8 cellular contexts compared by ENCODE assay signal in genomic region chr6:145814035-145814500, GRCh38. TPM values are rescaled to one million over a fixed set of nuclear protein-coding genes. Genes with fewer than 3 reads are reported as not detected.
DNase-seq lines count a peak whose midpoint lies in the region; ATAC-seq and TF ChIP-seq lines count a peak whose summit lies in the region.

No MANE protein-coding gene starts in this region.

- ATAC-seq in GM19455 (IDR thresholded peaks at IDR 0.05; ENCODE audit: unreplicated experiment) (peak; percentile 31), HG03457 (IDR thresholded peaks at IDR 0.05; ENCODE audit: unreplicated experiment) (peak; percentile 28)

- no peaks in the 10 kb centered on the region for H3K9me3 ChIP-seq in skeletal muscle tissue (ENCODE audit: control insufficient read depth in 3 of 3, low read length in 3 of 3)

- H3K27ac ChIP-seq in brain microvascular endothelial cell (peak overlapping the region; percentile 84), skeletal muscle tissue (ENCODE audit: low read depth, low read length) (peak overlapping the region; percentile 97)

- H3K4me3 ChIP-seq in brain microvascular endothelial cell (ENCODE audit: low read depth, low read length) = peak overlapping the region; percentile 71
- H3K4me3 ChIP-seq in skeletal muscle tissue (ENCODE audit: low read length in 3 of 3) = peak overlapping the region; percentile 77 to 86 (median 84)

- H3K9ac ChIP-seq in skeletal muscle tissue (ENCODE audit: low read depth in 1 of 3, low read length in 3 of 3) = peak overlapping the region; percentile 86 to 97 (median 87)

- in situ Hi-C loops in brain microvascular endothelial cell (cut with HindIII; ENCODE audit: low pct_ligation_motif_present, low sequenced_read_pairs) = no loop called here

- TF ChIP-seq CTCF in brain microvascular endothelial cell (IDR thresholded peaks at IDR 0.05; ENCODE audit: low read depth, low read length, missing control alignments) (no peak), GM20000 (IDR thresholded peaks at IDR 0.05; ENCODE audit: extremely low read depth, missing control alignments) (no peak)

- DNase-seq in DMS 273 treated with DMSO at 0.1 percent for 48 hours (lab: John Stamatoyannopoulos, UW) (peak; percentile 28), RPMI8226 (peak; percentile 46), brain microvascular endothelial cell (peak; percentile 23), iPS-NIHi11 (ENCODE audit: low spot score) (peak; percentile 28), GM20000 (ENCODE audit: low spot score) (no peak)

- H3K36me3 ChIP-seq in brain microvascular endothelial cell (replicated peaks) (no peaks in the 10 kb centered on the region), skeletal muscle tissue (ENCODE audit: control insufficient read depth in 3 of 3, insufficient read depth in 3 of 3, low read length in 3 of 3) (no peaks in the 10 kb centered on the region)

- no peaks in the 10 kb centered on the region for H3K27me3 ChIP-seq in brain microvascular endothelial cell (replicated peaks)
- H3K27me3 ChIP-seq in skeletal muscle tissue (ENCODE audit: control insufficient read depth in 3 of 3, insufficient read depth in 3 of 3, low read length in 3 of 3) = no peaks in the 10 kb centered on the region

- H3K4me1 ChIP-seq in skeletal muscle tissue (ENCODE audit: control insufficient read depth in 3 of 3, insufficient read depth in 3 of 3, low read length in 3 of 3) = peaks cover 23 to 28% (median 24%) of the 10 kb centered on the region in 3 donors

RNA-seq across cellular contexts. Expression of gene FBXO30, which starts 0.5 kb away (rescaled TPM):
- total RNA-seq in skeletal muscle tissue = 14.1 TPM
